ENCODE assay signal across 9 cellular contexts in the genomic region with DNA sequence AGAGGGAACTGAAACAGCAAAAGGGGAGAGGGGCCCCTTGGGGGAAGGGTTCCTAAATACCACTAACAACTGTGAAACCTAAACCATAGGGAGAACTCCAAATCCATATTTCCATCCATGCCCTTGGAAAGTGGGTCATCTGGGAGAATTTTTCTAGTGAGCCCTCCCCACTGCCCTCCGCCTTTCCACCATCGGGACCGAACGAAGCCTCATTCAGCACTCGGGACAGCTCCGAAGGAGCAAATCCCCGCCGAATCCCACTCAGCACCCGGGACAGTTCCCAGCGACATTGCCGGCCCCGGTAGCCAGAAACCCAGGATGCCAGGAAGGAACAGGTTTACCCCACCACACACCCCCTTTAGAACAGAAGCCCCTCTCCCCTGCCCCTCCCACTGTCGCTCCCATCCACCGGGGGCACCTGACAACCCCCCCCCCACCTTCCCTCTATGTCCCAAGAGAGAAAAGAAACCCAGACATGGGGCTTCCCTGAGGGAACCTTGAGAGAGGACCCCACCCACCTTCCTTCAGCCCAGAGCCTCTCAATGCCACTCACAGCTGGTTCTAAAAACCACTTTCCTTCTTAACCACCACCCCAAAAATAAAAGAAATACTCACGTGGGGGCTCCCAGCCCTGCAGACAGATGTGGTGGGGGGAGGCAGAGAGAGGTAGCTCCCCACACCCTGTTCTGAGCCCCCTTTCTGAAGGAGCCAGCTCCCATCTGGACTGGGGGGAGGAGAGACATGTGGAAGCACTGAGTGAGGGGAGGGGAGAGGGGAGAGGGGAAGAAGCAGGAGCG. TPM values are rescaled to one million over a fixed set of nuclear protein-coding genes. Genes with fewer than 3 reads are reported as not detected.
A peak's percentile ranks its signal among the peaks of the same experiment; 100 is the strongest.
DNase-seq lines count a peak whose midpoint lies in the region; ATAC-seq and TF ChIP-seq lines count a peak whose summit lies in the region.
"Had no signal": no experiment of that assay in that cellular context is flagged by ENCODE, and none has a peak within 500 bp of the region (broad histone marks: within the 10 kb centered on the region; RNA-seq: fewer than 3 reads in every experiment).

No MANE protein-coding gene starts in this region.

- H3K27me3 Mint-ChIP-seq in T-helper 2 cell treated with Interferon-gamma antibody and Interleukin-4, amounts not matched to agents 5 μg/mL and 100 μg/mL, for 36 hours (ENCODE audit: low read depth), result peaks cover 50% of the 10 kb centered on the region
- H3K27me3 Mint-ChIP-seq in stimulated activated memory B cell treated with anti-CD40 and anti-IgM and Interleukin-4, amounts not matched to agents 10 μg/mL and 1 μg/mL and 100 μg/mL, for 72 hours, result peaks cover 53% of the 10 kb centered on the region

- whole genome bisulfite sequencing in right lobe of liver (ENCODE audit: insufficient coverage, low coverage, low lambda C conversion rate, missing lambda C conversion rate), result 6% methylated on average over 12 of the region's 16 CpGs

- no peaks in the 10 kb centered on the region for H3K36me3 ChIP-seq in right lobe of liver

- H3K27ac ChIP-seq in caudate nucleus (ENCODE audit: low read depth, low read length) (peak overlapping the region; percentile 60), right lobe of liver (no peak overlapping the region)

- H3K36me3 Mint-ChIP-seq in T-helper 2 cell treated with Interferon-gamma antibody and Interleukin-4, amounts not matched to agents 5 μg/mL and 100 μg/mL, for 36 hours (ENCODE audit: low read depth), result peaks cover 1% of the 10 kb centered on the region
- H3K36me3 Mint-ChIP-seq in stimulated activated memory B cell treated with anti-CD40 and anti-IgM and Interleukin-4, amounts not matched to agents 10 μg/mL and 1 μg/mL and 100 μg/mL, for 72 hours, result no peaks in the 10 kb centered on the region

- ATAC-seq in right lobe of liver (peak; percentile 61 to 90 (median 76)), HG02588 (IDR thresholded peaks at IDR 0.05; ENCODE audit: unreplicated experiment) (no peak), HG03571 (IDR thresholded peaks at IDR 0.05; ENCODE audit: unreplicated experiment) (no peak)
- peak; percentile 2 for ATAC-seq in stimulated activated memory B cell treated with anti-CD40 and anti-IgM and Interleukin-4, amounts not matched to agents 10 μg/mL and 1 μg/mL and 100 μg/mL, for 72 hours

- peaks cover 1 to 2% of the 10 kb centered on the region in 2 donors for H3K27me3 ChIP-seq in right lobe of liver

- H3K4me1 ChIP-seq in right lobe of liver, result peaks cover 0 to 7% (median 0%) of the 10 kb centered on the region in 4 donors

- no peak for TF ChIP-seq CTCF in right lobe of liver (IDR thresholded peaks at IDR 0.05)

- H3K4me1 Mint-ChIP-seq in T-helper 2 cell treated with Interferon-gamma antibody and Interleukin-4, amounts not matched to agents 5 μg/mL and 100 μg/mL, for 36 hours (ENCODE audit: low read depth), result peaks cover 5% of the 10 kb centered on the region
- H3K4me1 Mint-ChIP-seq in stimulated activated memory B cell treated with anti-CD40 and anti-IgM and Interleukin-4, amounts not matched to agents 10 μg/mL and 1 μg/mL and 100 μg/mL, for 72 hours, result peaks cover 37% of the 10 kb centered on the region

- intact Hi-C loops in right lobe of liver (cut with DNase I), result no loop called here

- no peak overlapping the region for H3K27ac Mint-ChIP-seq in T-helper 2 cell treated with Interferon-gamma antibody and Interleukin-4, amounts not matched to agents 5 μg/mL and 100 μg/mL, for 36 hours
- no peak overlapping the region for H3K27ac Mint-ChIP-seq in stimulated activated memory B cell treated with anti-CD40 and anti-IgM and Interleukin-4, amounts not matched to agents 10 μg/mL and 1 μg/mL and 100 μg/mL, for 72 hours

- no peak overlapping the region for H3K4me3 Mint-ChIP-seq in T-helper 2 cell treated with Interferon-gamma antibody and Interleukin-4, amounts not matched to agents 5 μg/mL and 100 μg/mL, for 36 hours
- no peak overlapping the region for H3K4me3 Mint-ChIP-seq in stimulated activated memory B cell treated with anti-CD40 and anti-IgM and Interleukin-4, amounts not matched to agents 10 μg/mL and 1 μg/mL and 100 μg/mL, for 72 hours

- TF ChIP-seq POLR2A in right lobe of liver (IDR thresholded peaks at IDR 0.05), result no peak

- no peaks in the 10 kb centered on the region for H3K9me3 Mint-ChIP-seq in T-helper 2 cell treated with Interferon-gamma antibody and Interleukin-4, amounts not matched to agents 5 μg/mL and 100 μg/mL, for 36 hours
- H3K9me3 Mint-ChIP-seq in stimulated activated memory B cell treated with anti-CD40 and anti-IgM and Interleukin-4, amounts not matched to agents 10 μg/mL and 1 μg/mL and 100 μg/mL, for 72 hours, result no peaks in the 10 kb centered on the region

- no peaks in the 10 kb centered on the region for H3K9me3 ChIP-seq in right lobe of liver

- H3K4me3 ChIP-seq in right lobe of liver, result no peak overlapping the region

- DNase-seq in DMS53 (lab: John Stamatoyannopoulos, UW) (peak; percentile 13), DMS53 treated with DMSO at 0.1 percent for 48 hours (lab: John Stamatoyannopoulos, UW; ENCODE audit: unreplicated experiment) (no peak), caudate nucleus (lab: John Stamatoyannopoulos, UW) (peak in 8 of 61 donors; percentile 10 to 32 (median 26)), right lobe of liver (peak; percentile 62 to 72 (median 66))
- peak; percentile 33 for DNase-seq in T-helper 2 cell treated with Interferon-gamma antibody and Interleukin-4, amounts not matched to agents 5 μg/mL and 100 μg/mL, for 36 hours (ENCODE audit: low spot score)

RNA-seq across cellular contexts. Expression of a gene that starts 4.5 kb away (rescaled TPM):
- total RNA-seq in right lobe of liver, result under 1 TPM in 2 of 6 experiments, not detected in 4; 0.07 to 0.13 TPM
- total RNA-seq: skeletal muscle tissue had no signal

Comparison
In these comparisons a context has a peak if more than half of its experiments do, and no peak if none do; other contexts are left out.
1. ATAC-seq: peak in right lobe of liver (4 of 4) and stimulated activated memory B cell treated with anti-CD40 and anti-IgM and Interleukin-4, amounts not matched to agents 10 μg/mL and 1 μg/mL and 100 μg/mL, for 72 hours (single experiment); none in HG02588 (single experiment) and HG03571 (single experiment).